In genomic region chr10:63005246-63005645, GRCh38 we compare ENCODE assay signal across 14 cellular contexts.
DNase-seq lines count a peak whose midpoint lies in the region; ATAC-seq and TF ChIP-seq lines count a peak whose summit lies in the region.
"Had no signal": no experiment of that assay in that cellular context is flagged by ENCODE, and none has a peak within 500 bp of the region (broad histone marks: within the 10 kb centered on the region; RNA-seq: fewer than 3 reads in every experiment).

No MANE protein-coding gene starts in this region.

- H3K4me3 ChIP-seq in RWPE2 (ENCODE audit: severe bottlenecking) (no peak overlapping the region), fibroblast of mammary gland (ENCODE audit: control insufficient read depth, low read depth, low read length) (no peak overlapping the region)
- H3K4me3 ChIP-seq: colonic mucosa, sigmoid colon had no signal

- TF ChIP-seq CTCF in RWPE2 (IDR thresholded peaks at IDR 0.05; ENCODE audit: poor library complexity, severe bottlenecking) (no peak), fibroblast of mammary gland (conservative IDR thresholded peaks at IDR 0.05; ENCODE audit: control insufficient read depth, insufficient read depth, low read depth, low read length) (no peak)

- peaks cover 4% of the 10 kb centered on the region for H3K4me1 ChIP-seq in RWPE2 (ENCODE audit: insufficient read depth, poor library complexity, severe bottlenecking)
- H3K4me1 ChIP-seq: colonic mucosa, sigmoid colon had no signal

- H3K27ac ChIP-seq in RWPE2 (ENCODE audit: poor library complexity, severe bottlenecking), result no peak overlapping the region
- H3K27ac ChIP-seq: colonic mucosa, sigmoid colon had no signal

- H3K36me3 ChIP-seq in RWPE2 (ENCODE audit: low read depth), result no peaks in the 10 kb centered on the region
- H3K36me3 ChIP-seq: colonic mucosa, sigmoid colon had no signal

- peak; percentile 73; the same call in 2 of the 3 replicates for ATAC-seq in RWPE2 (ENCODE audit: low read depth)
- no peak for ATAC-seq in GM21737 (IDR thresholded peaks at IDR 0.05; ENCODE audit: unreplicated experiment)

- DNase-seq in A172 (ENCODE audit: low spot score) (peak; percentile 7), GM04504 (ENCODE audit: low read depth) (peak; percentile 58), RWPE2 (ENCODE audit: low spot score) (no peak), fibroblast of mammary gland (ENCODE audit: low read depth) (peak; percentile 95), GF-D8 (lab: John Stamatoyannopoulos, UW) (no peak), SIG-M5 (lab: John Stamatoyannopoulos, UW) (no peak), putamen (ENCODE audit: low spot score) (no peak)
- DNase-seq: activated CD4-positive, CD25-positive, alpha-beta regulatory T cell treated with anti-CD3 and anti-CD28 coated beads, Interleukin-2, amount 50 U/mL, for 72 hours; colonic mucosa; NCI-H1930; NCI-H524; sigmoid colon; stimulated activated naive CD4-positive, alpha-beta T cell had no signal

- H3K27me3 ChIP-seq in RWPE2 (ENCODE audit: insufficient read depth, poor library complexity, severe bottlenecking), result no peaks in the 10 kb centered on the region
- H3K27me3 ChIP-seq: colonic mucosa, sigmoid colon had no signal

- H3K9me3 ChIP-seq in RWPE2 (ENCODE audit: severe bottlenecking), result no peaks in the 10 kb centered on the region
- H3K9me3 ChIP-seq: colonic mucosa, sigmoid colon had no signal

Comparison
In these comparisons a context has a peak if more than half of its experiments do, and no peak if none do; other contexts are left out.
1. DNase-seq: peak in A172 (single experiment), GM04504 (single experiment) and fibroblast of mammary gland (single experiment); none in RWPE2 (single experiment), GF-D8 (single experiment), SIG-M5 (single experiment) and putamen (single experiment).